ENCODE assay signal across 14 cellular contexts in genomic region chr2:203869610-203870042, GRCh38. TPM values are rescaled to one million over a fixed set of nuclear protein-coding genes. Genes with fewer than 3 reads are reported as not detected.
A peak's percentile ranks its signal among the peaks of the same experiment; 100 is the strongest.
DNase-seq lines count a peak whose midpoint lies in the region; ATAC-seq and TF ChIP-seq lines count a peak whose summit lies in the region.
"Had no signal": no experiment of that assay in that cellular context is flagged by ENCODE, and none has a peak within 500 bp of the region (broad histone marks: within the 10 kb centered on the region; RNA-seq: fewer than 3 reads in every experiment).

No MANE protein-coding gene starts in this region.

- H3K4me3 Mint-ChIP-seq in CD4-positive, alpha-beta T cell = peak overlapping the region; percentile 89
- H3K4me3 Mint-ChIP-seq in effector memory CD8-positive, alpha-beta T cell = peak overlapping the region; percentile 65 to 67
- no peak overlapping the region for H3K4me3 Mint-ChIP-seq in GM23338
- H3K4me3 Mint-ChIP-seq: H9 had no signal

- H3K4me2 ChIP-seq in GM23338 = no peak overlapping the region

- POLR2A ChIA-PET in CD4-positive, alpha-beta T cell (lab: Charles Lee) = interaction anchor here (0.6 to 4.2 kb wide), 11 partner anchors 9 to 162 kb away, joined by 3 to 30 read pairs (median 8); no protein-coding TSS in a partner anchor

- H2AFZ ChIP-seq in GM23338 = no peak overlapping the region

- H3K27me3 ChIP-seq in CD4-positive, alpha-beta T cell (ENCODE audit: control insufficient read depth, insufficient read depth, low read length) = no peaks in the 10 kb centered on the region
- no peaks in the 10 kb centered on the region for H3K27me3 ChIP-seq in GM23338 (ENCODE audit: insufficient read depth)
- peaks cover 3% of the 10 kb centered on the region; the same call in 1 of the 2 replicates for H3K27me3 ChIP-seq in BE2C
- H3K27me3 ChIP-seq: BLaER1 treated with 17β-estradiol and CSF1 and Interleukin-3, amounts not matched to agents 10 nM and 100 nM had no signal

- peaks cover 49% of the 10 kb centered on the region for H3K36me3 Mint-ChIP-seq in CD4-positive, alpha-beta T cell (ENCODE audit: low read depth)
- peaks cover 15% of the 10 kb centered on the region for H3K36me3 Mint-ChIP-seq in effector memory CD8-positive, alpha-beta T cell (ENCODE audit: insufficient read depth)
- H3K36me3 Mint-ChIP-seq in GM23338 (ENCODE audit: low read depth) = no peaks in the 10 kb centered on the region

- DNase-seq in CD4-positive, alpha-beta T cell = peak; percentile 35 to 64 (median 57)
- peak; percentile 53 for DNase-seq in NCI-H2171 treated with DMSO at 0.1 percent for 48 hours (lab: John Stamatoyannopoulos, UW)
- DNase-seq in activated CD8-positive, alpha-beta memory T cell treated with anti-CD3 and anti-CD28 coated beads, Interleukin-2, amount 50 U/mL, for 1 hour (ENCODE audit: extremely low read depth) = peak; percentile 18
- DNase-seq in effector memory CD8-positive, alpha-beta T cell = peak; percentile 30 to 47 (median 36)
- DNase-seq in GM23338 (ENCODE audit: low spot score) = no peak
- DNase-seq in BE2C = no peak
- no peak for DNase-seq in iPS-NIHi7 (ENCODE audit: extremely low spot score)
- DNase-seq: foreskin keratinocyte, H9, trophoblast cell had no signal

- intact Hi-C loops in CD4-positive, alpha-beta T cell (cut with DNase I, micrococcal nuclease) = loop anchor here in 1 of 2 experiments (2.0 kb wide), 1 partner anchor 39 kb away; no protein-coding TSS in a partner anchor

- TF ChIP-seq CTCF in CD4-positive, alpha-beta T cell (IDR thresholded peaks at IDR 0.05) = no peak
- TF ChIP-seq CTCF in GM23338 (conservative IDR thresholded peaks at IDR 0.05; ENCODE audit: low read depth in 2 of 2) (no peak), BE2C (IDR thresholded peaks at IDR 0.05; ENCODE audit: low read depth, low read length) (no peak)

- peak; percentile 78 for ATAC-seq in CD4-positive, alpha-beta T cell (ENCODE audit: poor library complexity)
- ATAC-seq in effector memory CD8-positive, alpha-beta T cell (replicated peaks) = peak; percentile 87
- ATAC-seq in GM23338 (no peak), esophagus mucosa (no peak)
- ATAC-seq: foreskin keratinocyte had no signal

- CTCF ChIA-PET in CD4-positive, alpha-beta T cell (lab: Charles Lee) = interaction anchor here (1.7 to 3.0 kb wide), 2 partner anchors 12 to 40 kb away, joined by 5 to 9 read pairs; no protein-coding TSS in a partner anchor

- H3K27me3 Mint-ChIP-seq in CD4-positive, alpha-beta T cell = no peaks in the 10 kb centered on the region
- H3K27me3 Mint-ChIP-seq in effector memory CD8-positive, alpha-beta T cell = no peaks in the 10 kb centered on the region
- no peaks in the 10 kb centered on the region for H3K27me3 Mint-ChIP-seq in GM23338 (ENCODE audit: insufficient read depth, low read depth, poor library complexity)

- no peaks in the 10 kb centered on the region for H3K9me3 Mint-ChIP-seq in CD4-positive, alpha-beta T cell
- H3K9me3 Mint-ChIP-seq in effector memory CD8-positive, alpha-beta T cell = no peaks in the 10 kb centered on the region
- H3K9me3 Mint-ChIP-seq in GM23338 = no peaks in the 10 kb centered on the region
- H3K9me3 Mint-ChIP-seq: H9 had no signal

- H3K27ac ChIP-seq in CD4-positive, alpha-beta T cell (ENCODE audit: low read depth, low read length) = peak overlapping the region; percentile 48
- no peak overlapping the region for H3K27ac ChIP-seq in GM23338 (ENCODE audit: low read depth)
- H3K27ac ChIP-seq: foreskin keratinocyte, neutrophil, RWPE1 had no signal

- no peaks in the 10 kb centered on the region for H3K36me3 ChIP-seq in GM23338 (ENCODE audit: insufficient read depth)
- no peaks in the 10 kb centered on the region for H3K36me3 ChIP-seq in BE2C
- H3K36me3 ChIP-seq: BLaER1 treated with 17β-estradiol and CSF1 and Interleukin-3, amounts not matched to agents 10 nM and 100 nM; neutrophil had no signal

- H3K4me3 ChIP-seq in GM23338 (no peak overlapping the region), BE2C (ENCODE audit: low read depth, low read length) (no peak overlapping the region)

- peaks cover 90% of the 10 kb centered on the region for H3K4me1 Mint-ChIP-seq in CD4-positive, alpha-beta T cell (ENCODE audit: low read depth)
- peaks cover 42% of the 10 kb centered on the region in 2 donors for H3K4me1 Mint-ChIP-seq in effector memory CD8-positive, alpha-beta T cell (ENCODE audit: low read depth in 2 of 2)
- H3K4me1 Mint-ChIP-seq in GM23338 = no peaks in the 10 kb centered on the region; the same call in 2 of the 3 replicates

- no peaks in the 10 kb centered on the region for H4K20me1 ChIP-seq in GM23338 (replicated peaks; ENCODE audit: insufficient read depth)
- H4K20me1 ChIP-seq: BLaER1 treated with 17β-estradiol and CSF1 and Interleukin-3, amounts not matched to agents 10 nM and 100 nM had no signal

- peak overlapping the region; percentile 93 for H3K27ac Mint-ChIP-seq in CD4-positive, alpha-beta T cell
- H3K27ac Mint-ChIP-seq in effector memory CD8-positive, alpha-beta T cell = peak overlapping the region; percentile 86 to 91
- H3K27ac Mint-ChIP-seq in GM23338 = no peak overlapping the region

- H3K9me2 ChIP-seq in GM23338 (ENCODE audit: insufficient read depth) = no peaks in the 10 kb centered on the region

- no peaks in the 10 kb centered on the region for H3K9me3 ChIP-seq in CD4-positive, alpha-beta T cell (ENCODE audit: control insufficient read depth, low read length)
- H3K9me3 ChIP-seq in BE2C = no peaks in the 10 kb centered on the region; the same call in 1 of the 2 replicates
- H3K9me3 ChIP-seq: neutrophil had no signal

- H3K79me2 ChIP-seq in GM23338 (replicated peaks; ENCODE audit: insufficient read depth) = no peaks in the 10 kb centered on the region

- H3F3A ChIP-seq in GM23338 (replicated peaks; ENCODE audit: low read depth) = no peaks in the 10 kb centered on the region

- H3K4me1 ChIP-seq in GM23338 (ENCODE audit: insufficient read depth) (no peaks in the 10 kb centered on the region), BE2C (no peaks in the 10 kb centered on the region)
- H3K4me1 ChIP-seq: foreskin keratinocyte had no signal

TF ChIP-seq in GM23338, 12 proteins besides CTCF, POLR2A, EP300 and RAD21 (continues in another document):
- TF ChIP-seq NANOG (IDR thresholded peaks at IDR 0.05; ENCODE audit: borderline replicate concordance) = no peak
- no peak for TF ChIP-seq REST (IDR thresholded peaks at IDR 0.05; ENCODE audit: unreplicated experiment)
- TF ChIP-seq JUNB (IDR thresholded peaks at IDR 0.05; ENCODE audit: unreplicated experiment) = no peak
- no peak for TF ChIP-seq CREB1 (CRISPR knock-in tag; IDR thresholded peaks at IDR 0.05; ENCODE audit: low read depth)
- TF ChIP-seq POLR2AphosphoS5 (IDR thresholded peaks at IDR 0.05; ENCODE audit: low read depth) = no peak
- no peak for TF ChIP-seq ZNF114 (CRISPR knock-in tag; IDR thresholded peaks at IDR 0.05)
- no peak for TF ChIP-seq STAT1 (IDR thresholded peaks at IDR 0.05; ENCODE audit: unreplicated experiment)
- TF ChIP-seq EZH2 (IDR thresholded peaks at IDR 0.05; ENCODE audit: low read depth, unreplicated experiment) = no peak
- TF ChIP-seq EZH2phosphoT487 (IDR thresholded peaks at IDR 0.05; ENCODE audit: unreplicated experiment) = no peak
- no peak for TF ChIP-seq ZNF331 (CRISPR knock-in tag; IDR thresholded peaks at IDR 0.05; ENCODE audit: low read depth)
- TF ChIP-seq, protein P1, sequence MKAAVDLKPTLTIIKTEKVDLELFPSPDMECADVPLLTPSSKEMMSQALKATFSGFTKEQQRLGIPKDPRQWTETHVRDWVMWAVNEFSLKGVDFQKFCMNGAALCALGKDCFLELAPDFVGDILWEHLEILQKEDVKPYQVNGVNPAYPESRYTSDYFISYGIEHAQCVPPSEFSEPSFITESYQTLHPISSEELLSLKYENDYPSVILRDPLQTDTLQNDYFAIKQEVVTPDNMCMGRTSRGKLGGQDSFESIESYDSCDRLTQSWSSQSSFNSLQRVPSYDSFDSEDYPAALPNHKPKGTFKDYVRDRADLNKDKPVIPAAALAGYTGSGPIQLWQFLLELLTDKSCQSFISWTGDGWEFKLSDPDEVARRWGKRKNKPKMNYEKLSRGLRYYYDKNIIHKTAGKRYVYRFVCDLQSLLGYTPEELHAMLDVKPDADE (IDR thresholded peaks at IDR 0.05) = no peak

RNA-seq across cellular contexts. Expression of gene CTLA4, which starts 2.1 kb away (rescaled TPM):
- 10 to 100 TPM; 49.8 to 52.0 TPM for total RNA-seq in CD4-positive, alpha-beta T cell
- not detected in 2 replicates for total RNA-seq in GM23338 (2014; rRNA removed; shearing (Covaris generic))
- polyA plus RNA-seq in GM23338 (2016; fragmentation: Nextera tagmentation; extraction: Ambion mirVana) = not detected in 2 replicates
- polyA plus RNA-seq in BE2C (2012; ENCODE audit: insufficient read depth, insufficient read length, low read depth) = not detected
- total RNA-seq in esophagus mucosa = 0.52 TPM
- total RNA-seq: foreskin keratinocyte, H9 had no signal
- polyA plus RNA-seq: foreskin keratinocyte had no signal

Comparison
In these comparisons a context has a peak if more than half of its experiments do, and no peak if none do; other contexts are left out.
1. ATAC-seq: peak in CD4-positive, alpha-beta T cell (single experiment) and effector memory CD8-positive, alpha-beta T cell (single experiment); none in GM23338 (single experiment) and esophagus mucosa (single experiment).
2. DNase-seq: peak in CD4-positive, alpha-beta T cell (10 of 10), NCI-H2171 treated with DMSO at 0.1 percent for 48 hours (single experiment), activated CD8-positive, alpha-beta memory T cell treated with anti-CD3 and anti-CD28 coated beads, Interleukin-2, amount 50 U/mL, for 1 hour (single experiment) and effector memory CD8-positive, alpha-beta T cell (3 of 3); none in GM23338 (single experiment), BE2C (single experiment) and iPS-NIHi7 (single experiment).
3. RNA of gene CTLA4, which starts 2.1 kb away (total RNA-seq): 49.8 to 52.0 TPM in CD4-positive, alpha-beta T cell; 0.52 TPM in esophagus mucosa (single experiment) and not detected in GM23338; every median in the first group is over 10 times any median in the second.